Comparison of ENCODE assay signal across 8 cellular contexts in the genomic region with DNA sequence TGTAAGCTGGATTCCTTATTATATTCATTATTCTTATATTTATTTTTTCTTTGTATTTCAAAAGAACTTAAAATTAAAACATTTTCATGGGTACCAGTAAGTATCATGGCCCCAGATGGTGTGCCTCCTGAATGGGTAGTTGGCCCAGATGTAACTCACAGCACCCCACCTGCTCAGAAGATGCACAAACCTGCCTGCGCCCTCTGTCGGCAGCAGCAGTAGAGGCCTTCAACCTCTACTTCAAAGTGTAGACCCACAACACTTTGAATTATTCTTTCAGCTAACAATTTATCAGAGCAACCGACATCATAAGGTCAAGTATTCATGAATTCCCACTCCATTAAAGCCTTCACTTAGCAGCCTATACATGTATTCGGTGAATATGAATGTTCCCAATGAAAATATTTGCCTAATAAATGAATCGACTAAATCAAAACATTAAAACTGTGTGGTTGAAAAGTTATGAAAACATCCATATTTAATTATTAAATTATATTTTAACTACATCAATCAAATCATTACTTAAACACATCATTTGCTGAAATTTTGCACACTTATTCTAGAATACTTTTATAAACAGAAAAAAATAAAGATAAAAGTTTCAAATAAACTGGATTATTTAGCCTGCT. TPM values are rescaled to one million over a fixed set of nuclear protein-coding genes. Genes with fewer than 3 reads are reported as not detected.
A peak's percentile ranks its signal among the peaks of the same experiment; 100 is the strongest.
DNase-seq lines count a peak whose midpoint lies in the region; ATAC-seq, FAIRE-seq and TF ChIP-seq lines count a peak whose summit lies in the region.

No MANE protein-coding gene starts in this region.

- H3K9me1 ChIP-seq in IMR-90 (ENCODE audit: insufficient read depth, low read length) = no peaks in the 10 kb centered on the region

- no peaks in the 10 kb centered on the region for H3K79me1 ChIP-seq in IMR-90 (ENCODE audit: low read depth in 1 of 2, low read length in 2 of 2)

- H4K5ac ChIP-seq in IMR-90 (ENCODE audit: low read depth, low read length) = no peak overlapping the region

- no peak overlapping the region for H3K23ac ChIP-seq in IMR-90 (ENCODE audit: low read depth, low read length)

- H2AK9ac ChIP-seq in IMR-90 (replicated peaks; ENCODE audit: low read depth, low read length, poor library complexity) = no peak overlapping the region

- H3K4me3 ChIP-seq in A549 (no peak overlapping the region), IMR-90 (ENCODE audit: insufficient read depth, low read depth, low read length) (no peak overlapping the region), tibial nerve (no peak overlapping the region)

- H3K27me3 ChIP-seq in IMR-90 (ENCODE audit: control insufficient read depth, insufficient read depth, low read length) (peaks cover 31% of the 10 kb centered on the region), tibial nerve (no peaks in the 10 kb centered on the region)

- no peak for FAIRE-seq in A549 (lab: Jason Lieb, UNC)

- 18% methylated on average over 5 of the region's 5 CpGs for WGBS in A549 (ENCODE audit: missing lambda C conversion rate)
- WGBS in IMR-90 (ENCODE audit: extremely low coverage in 2 of 2, insufficient read length in 1 of 2), 2 experiments = no CpG with 5 or more reads among the region's 5 CpGs
- WGBS in tibial nerve, 2 donors = 31 to 35% methylated on average over 5 of the region's 5 CpGs

- H3K4me2 ChIP-seq in A549 = no peak overlapping the region
- H3K4me2 ChIP-seq in IMR-90 (ENCODE audit: low read depth, low read length) = no peak overlapping the region

- no peak overlapping the region for H2AFZ ChIP-seq in IMR-90 (replicated peaks; ENCODE audit: low read length, poor library complexity)

- dilution Hi-C loops in IMR-90 (cut with HindIII; ENCODE audit: low sequenced_read_pairs, unreplicated experiment) = no loop called here

- H3K4me1 ChIP-seq in A549 (no peaks in the 10 kb centered on the region), IMR-90 (ENCODE audit: control insufficient read depth, insufficient read depth, low read length) (no peaks in the 10 kb centered on the region), tibial nerve (no peaks in the 10 kb centered on the region)

- H2AK5ac ChIP-seq in IMR-90 (ENCODE audit: low read depth, low read length) = no peak overlapping the region

- H3K18ac ChIP-seq in IMR-90 (ENCODE audit: low read depth, low read length) = no peak overlapping the region

- H3K9me3 ChIP-seq in A549 = no peaks in the 10 kb centered on the region
- H3K9me3 ChIP-seq in IMR-90 (ENCODE audit: control insufficient read depth, insufficient read depth, low read length) = no peaks in the 10 kb centered on the region
- no peaks in the 10 kb centered on the region for H3K9me3 ChIP-seq in tibial nerve

- CTCF ChIA-PET in A549 (lab: Yijun Ruan, JAX) = interaction anchor here (0.5 to 20.9 kb wide), 62 partner anchors 8 to 1309 kb away, joined by 3 to 665 read pairs (median 6); a partner anchor contains a TSS
- CTCF ChIA-PET in IMR-90 (lab: Yijun Ruan, JAX) = interaction anchor here (0.7 to 3.3 kb wide), 26 partner anchors 9 to 793 kb away, joined by 3 to 48 read pairs (median 4); a partner anchor contains a TSS

- H2BK20ac ChIP-seq in IMR-90 (ENCODE audit: low read depth, low read length) = no peak overlapping the region

- no peak for TF ChIP-seq POLR2A in A549 (IDR thresholded peaks at IDR 0.05; ENCODE audit: low read length)
- no peak for TF ChIP-seq POLR2A in IMR-90 (IDR thresholded peaks at IDR 0.05; ENCODE audit: low read depth, low read length)
- TF ChIP-seq POLR2A in tibial nerve (IDR thresholded peaks at IDR 0.05) = no peak

- no peak overlapping the region for H3K9ac ChIP-seq in IMR-90 (ENCODE audit: low read depth, low read length)

- H2BK120ac ChIP-seq in IMR-90 (ENCODE audit: low read depth, low read length) = no peak overlapping the region

- no peak overlapping the region for H3K27ac ChIP-seq in A549
- H3K27ac ChIP-seq in IMR-90 (ENCODE audit: insufficient read depth, low read length) = no peak overlapping the region
- H3K27ac ChIP-seq in tibial nerve = no peak overlapping the region

- TF ChIP-seq RAD21 in A549 (conservative IDR thresholded peaks at IDR 0.05 in 1 of 2, IDR thresholded peaks at IDR 0.05 in 1 of 2) (peak; percentile 71 to 78), IMR-90 (IDR thresholded peaks at IDR 0.05; ENCODE audit: low read length) (peak; percentile 74)

- H3K36me3 ChIP-seq in IMR-90 (ENCODE audit: control insufficient read depth, insufficient read depth, low read length) (no peaks in the 10 kb centered on the region), tibial nerve (no peaks in the 10 kb centered on the region)

- no peaks in the 10 kb centered on the region for H4K20me1 ChIP-seq in IMR-90 (ENCODE audit: insufficient read depth, low read length)

- TF ChIP-seq EP300 in A549 (IDR thresholded peaks at IDR 0.05) (no peak), tibial nerve (IDR thresholded peaks at IDR 0.05) (no peak)

- no peak overlapping the region for H4K8ac ChIP-seq in IMR-90 (ENCODE audit: low read depth in 2 of 2, low read length in 2 of 2)

- intact Hi-C loops in IMR-90 (cut with micrococcal nuclease) = loop anchor here (1.0 to 5.0 kb wide), 5 partner anchors 62 to 846 kb away; a partner anchor contains a TSS

- no peak overlapping the region for H3K56ac ChIP-seq in IMR-90 (ENCODE audit: extremely low read depth, insufficient read depth, low read length)

- no peak overlapping the region for H2BK15ac ChIP-seq in IMR-90 (ENCODE audit: low read depth, low read length)

- in situ Hi-C loops in IMR-90 (cut with MboI; ENCODE audit: low sequenced_read_pairs) = loop anchor here (5.0 to 10.0 kb wide), 2 partner anchors 69 to 222 kb away; a partner anchor contains a TSS

- H3K4ac ChIP-seq in IMR-90 (ENCODE audit: low read depth, low read length) = no peak overlapping the region

- peak; percentile 93 to 96 for ATAC-seq in A549
- peak; percentile 72 for ATAC-seq in GM18511 (IDR thresholded peaks at IDR 0.05; ENCODE audit: unreplicated experiment)
- peak; percentile 76 for ATAC-seq in IMR-90 (ENCODE audit: low read depth)
- no peak for ATAC-seq in omental fat pad (ENCODE audit: low FRiP score)

- BruUV-seq in IMR-90 (replicated peaks; lab: Mats Ljungman, UMichigan) = no TSS peak

- POLR2A ChIA-PET in A549 (lab: Yijun Ruan, JAX) = interaction anchor here (0.6 to 1.1 kb wide), 3 partner anchors 49 to 113 kb away, joined by 3 to 7 read pairs (median 5); no protein-coding TSS in a partner anchor
- POLR2A ChIA-PET in IMR-90 (lab: Charles Lee; ENCODE audit: unreplicated experiment) = interaction anchor here (0.6 kb wide), 1 partner anchor 84 kb away, joined by 16 read pairs; no protein-coding TSS in a partner anchor

- no peak overlapping the region for H4K91ac ChIP-seq in IMR-90 (ENCODE audit: insufficient read depth, low read depth, low read length)

- DNase-seq in A549 (ENCODE audit: low read depth in 1 of 2, low spot score in 1 of 2) (peak; percentile 80 to 87), IMR-90 (peak; percentile 62), OCI-M1 (lab: John Stamatoyannopoulos, UW) (peak; percentile 82), activated T-cell treated with anti-CD3 and anti-CD28 coated beads for 4 hours (peak; percentile 58), fibroblast of gingiva (ENCODE audit: low read depth) (peak; percentile 50), omental fat pad (ENCODE audit: low spot score) (peak; percentile 67), tibial nerve (ENCODE audit: low spot score in 2 of 2) (peak; percentile 36 to 57)

- H2BK5ac ChIP-seq in IMR-90 (ENCODE audit: low read depth, low read length, poor library complexity, severe bottlenecking) = no peak overlapping the region

- TF ChIP-seq CTCF in A549 (IDR thresholded peaks at IDR 0.05) (peak; percentile 94), IMR-90 (conservative IDR thresholded peaks at IDR 0.05; ENCODE audit: low read depth, low read length) (peak; percentile 87), omental fat pad (IDR thresholded peaks at IDR 0.05) (peak in 1 of 3 donors; percentile 42), tibial nerve (IDR thresholded peaks at IDR 0.05) (peak; percentile 47 to 75 (median 66))

- no peak overlapping the region for H3K14ac ChIP-seq in IMR-90 (replicated peaks; ENCODE audit: low read depth, low read length)

TF ChIP-seq in A549, 52 proteins besides CTCF, POLR2A, EP300 and RAD21:
- TF ChIP-seq KDM5A (IDR thresholded peaks at IDR 0.05) = no peak
- TF ChIP-seq SMC3 (IDR thresholded peaks at IDR 0.05) = peak; percentile 92

TF ChIP-seq in IMR-90, 13 proteins besides CTCF, POLR2A, EP300 and RAD21 (continues in another document):
- TF ChIP-seq SMC3 (IDR thresholded peaks at IDR 0.05; ENCODE audit: low read depth, low read length) = peak; percentile 79
- TF ChIP-seq RCOR1 (IDR thresholded peaks at IDR 0.05; ENCODE audit: insufficient replicate concordance, low read length) = no peak
- TF ChIP-seq MAZ (IDR thresholded peaks at IDR 0.05; ENCODE audit: borderline replicate concordance, low read depth, low read length) = peak; percentile 40; the same call in 1 of the 2 replicates

RNA-seq across cellular contexts. Expression of a gene that starts 25.4 kb away (rescaled TPM):
- polyA plus RNA-seq in A549 (2011; rRNA removed) (6.3 and 7.2 TPM in 2 replicates), A549 (2017; fragmentation: RNase III; extraction: RNeasy Plus Mini Kit Qiagen cat#74134 plus additional on column Dnase treatment) (4.8 to 5.3 TPM (median 5.0 TPM) in 3 replicates), IMR-90 (2012; rRNA removed) (2.8 and 2.9 TPM in 2 replicates)
- polyA plus RNA-seq in A549 (2012; cell fraction: cytosol; rRNA removed) = 2.2 and 2.6 TPM in 2 replicates
- polyA plus RNA-seq in A549 (2012; cell fraction: nucleus; rRNA removed) = 1.5 and 2.1 TPM in 2 replicates
- 3.1 and 3.6 TPM in 2 replicates for polyA minus RNA-seq in A549 (2011; rRNA and poly(A)+ RNA removed)
- total RNA-seq in IMR-90 (2012; rRNA removed) (2.9 and 4.4 TPM in 2 replicates), omental fat pad (1 to 10 TPM; 3.0 to 4.7 (median 4.0) TPM), tibial nerve (1 to 10 TPM; 3.0 to 7.0 (median 4.3) TPM)
- polyA plus RNA-seq in IMR-90 (2012; cell fraction: cytosol; rRNA removed) = 1.6 TPM in 2 replicates
- 0.60 and 1.4 TPM in 2 replicates for polyA plus RNA-seq in IMR-90 (2012; cell fraction: nucleus; rRNA removed; ENCODE audit: low replicate concordance)

RNA-seq across cellular contexts. Expression of a gene that starts 52.4 kb away (rescaled TPM):
- 0.21 and 0.25 TPM in 2 replicates for polyA plus RNA-seq in A549 (2011; rRNA removed)
- 0.08 and 0.14 TPM in 2 replicates for polyA plus RNA-seq in A549 (2012; cell fraction: cytosol; rRNA removed)
- 0.08 and 0.27 TPM in 2 replicates for polyA plus RNA-seq in A549 (2012; cell fraction: nucleus; rRNA removed)
- 0.16 to 0.28 TPM (median 0.22 TPM) in 3 replicates for polyA plus RNA-seq in A549 (2017; fragmentation: RNase III; extraction: RNeasy Plus Mini Kit Qiagen cat#74134 plus additional on column Dnase treatment)
- 0.54 and 0.78 TPM in 2 replicates for polyA minus RNA-seq in A549 (2011; rRNA and poly(A)+ RNA removed)
- total RNA-seq in IMR-90 (2012; rRNA removed) = 0.18 and 0.28 TPM in 2 replicates
- polyA plus RNA-seq in IMR-90 (2012; rRNA removed) = 0.27 and 0.67 TPM in 2 replicates
- polyA plus RNA-seq in IMR-90 (2012; cell fraction: cytosol; rRNA removed) = 0.14 and 0.19 TPM in 2 replicates
- polyA plus RNA-seq in IMR-90 (2012; cell fraction: nucleus; rRNA removed; ENCODE audit: low replicate concordance) = 0.07 TPM in 1 of 2 replicates, not detected in the other
- total RNA-seq in omental fat pad = 1 to 10 TPM in 2 of 4 donors, under 1 TPM in 1, not detected in 1; 0.56 to 7.2 (median 1.0) TPM
- not detected for total RNA-seq in tibial nerve
